Comparison of ENCODE assay signal across 1 cellular context in the genomic region with DNA sequence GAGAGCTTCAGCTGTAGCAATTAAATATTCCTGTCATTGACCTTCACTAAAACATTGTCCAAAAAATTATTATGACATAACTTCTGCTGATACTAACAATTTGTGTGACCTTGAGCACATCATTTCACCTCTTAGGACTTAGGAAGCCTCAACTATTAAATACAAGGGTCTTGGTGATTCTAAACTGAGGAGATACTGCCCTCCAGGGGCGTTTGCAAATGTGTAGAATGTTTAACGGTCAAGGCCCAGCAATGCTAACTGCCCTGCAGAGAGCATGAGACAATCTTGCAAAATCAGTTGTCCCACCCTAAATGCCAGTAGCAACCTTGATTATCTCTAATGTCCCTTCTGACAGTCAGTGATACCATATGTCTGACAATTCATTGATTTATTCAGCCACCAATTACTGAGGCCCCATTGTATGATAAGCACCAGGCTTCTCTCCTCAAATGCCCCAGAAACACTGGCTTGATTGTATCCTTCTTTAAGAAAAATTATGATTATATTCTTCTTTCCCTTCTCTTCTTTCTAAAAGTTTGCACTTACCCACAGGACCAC.
TF ChIP-seq lines count a peak whose summit lies in the region.

No MANE protein-coding gene starts in this region.

TF ChIP-seq in Ishikawa, 13 proteins besides CTCF, POLR2A, EP300 and RAD21 (continued from another document):
- TF ChIP-seq, protein P1, sequence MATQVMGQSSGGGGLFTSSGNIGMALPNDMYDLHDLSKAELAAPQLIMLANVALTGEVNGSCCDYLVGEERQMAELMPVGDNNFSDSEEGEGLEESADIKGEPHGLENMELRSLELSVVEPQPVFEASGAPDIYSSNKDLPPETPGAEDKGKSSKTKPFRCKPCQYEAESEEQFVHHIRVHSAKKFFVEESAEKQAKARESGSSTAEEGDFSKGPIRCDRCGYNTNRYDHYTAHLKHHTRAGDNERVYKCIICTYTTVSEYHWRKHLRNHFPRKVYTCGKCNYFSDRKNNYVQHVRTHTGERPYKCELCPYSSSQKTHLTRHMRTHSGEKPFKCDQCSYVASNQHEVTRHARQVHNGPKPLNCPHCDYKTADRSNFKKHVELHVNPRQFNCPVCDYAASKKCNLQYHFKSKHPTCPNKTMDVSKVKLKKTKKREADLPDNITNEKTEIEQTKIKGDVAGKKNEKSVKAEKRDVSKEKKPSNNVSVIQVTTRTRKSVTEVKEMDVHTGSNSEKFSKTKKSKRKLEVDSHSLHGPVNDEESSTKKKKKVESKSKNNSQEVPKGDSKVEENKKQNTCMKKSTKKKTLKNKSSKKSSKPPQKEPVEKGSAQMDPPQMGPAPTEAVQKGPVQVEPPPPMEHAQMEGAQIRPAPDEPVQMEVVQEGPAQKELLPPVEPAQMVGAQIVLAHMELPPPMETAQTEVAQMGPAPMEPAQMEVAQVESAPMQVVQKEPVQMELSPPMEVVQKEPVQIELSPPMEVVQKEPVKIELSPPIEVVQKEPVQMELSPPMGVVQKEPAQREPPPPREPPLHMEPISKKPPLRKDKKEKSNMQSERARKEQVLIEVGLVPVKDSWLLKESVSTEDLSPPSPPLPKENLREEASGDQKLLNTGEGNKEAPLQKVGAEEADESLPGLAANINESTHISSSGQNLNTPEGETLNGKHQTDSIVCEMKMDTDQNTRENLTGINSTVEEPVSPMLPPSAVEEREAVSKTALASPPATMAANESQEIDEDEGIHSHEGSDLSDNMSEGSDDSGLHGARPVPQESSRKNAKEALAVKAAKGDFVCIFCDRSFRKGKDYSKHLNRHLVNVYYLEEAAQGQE (IDR thresholded peaks at IDR 0.05; ENCODE audit: low read depth), result no peak
- no peak for TF ChIP-seq MAX (IDR thresholded peaks at IDR 0.05)
